In the genomic region with DNA sequence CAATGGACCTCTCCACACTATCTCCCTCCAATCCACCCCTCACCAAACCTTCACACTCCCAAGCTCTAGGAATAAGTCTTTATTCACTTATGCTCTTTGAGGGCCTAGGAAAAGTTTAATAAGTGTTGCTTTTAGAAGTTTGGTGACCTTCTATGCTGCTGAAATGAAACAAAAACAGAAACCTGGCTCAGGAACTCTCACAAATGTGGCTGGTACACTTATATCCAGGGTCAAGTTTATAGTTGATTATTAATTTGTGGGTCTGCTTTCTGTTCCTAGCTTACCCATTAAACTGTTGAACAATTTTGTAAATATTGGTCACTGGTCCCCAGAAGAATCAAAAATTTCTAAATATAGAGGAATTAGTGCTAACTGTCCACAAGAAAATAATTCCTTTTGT, we compare ENCODE assay signal across 13 cellular contexts. TPM values are rescaled to one million over a fixed set of nuclear protein-coding genes. Genes with fewer than 3 reads are reported as not detected.
DNase-seq lines count a peak whose midpoint lies in the region; ATAC-seq and TF ChIP-seq lines count a peak whose summit lies in the region.
"Had no signal": no experiment of that assay in that cellular context is flagged by ENCODE, and none has a peak within 500 bp of the region (broad histone marks: within the 10 kb centered on the region; RNA-seq: fewer than 3 reads in every experiment).

No MANE protein-coding gene starts in this region.

- peak overlapping the region; percentile 13; the same call in 1 of the 2 replicates for H3K4me3 ChIP-seq in Karpas-422 (ENCODE audit: low read length)
- H3K4me3 ChIP-seq: BLaER1, right atrium auricular region had no signal

- CTCF ChIA-PET in CD4-positive, alpha-beta T cell (lab: Charles Lee), result no interaction called here
- CTCF ChIA-PET in RWPE1 (lab: Yijun Ruan, JAX), result no interaction called here

- ATAC-seq in CD4-positive, alpha-beta T cell (ENCODE audit: poor library complexity), result no peak
- ATAC-seq in GM18909 (IDR thresholded peaks at IDR 0.05; ENCODE audit: poor library complexity, unreplicated experiment), result peak; percentile 92
- ATAC-seq in HG02763 (IDR thresholded peaks at IDR 0.05; ENCODE audit: unreplicated experiment), result peak; percentile 78

- in situ Hi-C loops in G401 (cut with HindIII; ENCODE audit: low sequenced_read_pairs), result no loop called here

- peaks cover 43% of the 10 kb centered on the region for H3K4me1 ChIP-seq in Karpas-422 (ENCODE audit: low read length)
- H3K4me1 ChIP-seq: BLaER1, right atrium auricular region had no signal

- no peaks in the 10 kb centered on the region for H3K9me2 ChIP-seq in Karpas-422 (replicated peaks; ENCODE audit: insufficient read depth, low read length)

- peak overlapping the region; percentile 19 for H3K27ac ChIP-seq in CD4-positive, alpha-beta T cell (ENCODE audit: low read depth, low read length)
- H3K27ac ChIP-seq in Karpas-422 (ENCODE audit: low read length), result peak overlapping the region; percentile 57
- no peak overlapping the region for H3K27ac ChIP-seq in RWPE1
- H3K27ac ChIP-seq: BLaER1, right atrium auricular region had no signal

- intact Hi-C loops in CD4-positive, alpha-beta T cell (cut with DNase I, micrococcal nuclease), result loop anchor here in 1 of 2 experiments (5.0 kb wide), 1 partner anchor 32 kb away; no protein-coding TSS in a partner anchor

- H3K36me3 ChIP-seq in Karpas-422 (ENCODE audit: insufficient read depth, low read length), result peaks cover 5% of the 10 kb centered on the region; the same call in 1 of the 2 replicates
- H3K36me3 ChIP-seq: BLaER1, right atrium auricular region had no signal

- TF ChIP-seq CTCF in CD4-positive, alpha-beta T cell (IDR thresholded peaks at IDR 0.05), result no peak
- TF ChIP-seq CTCF in RWPE1 (conservative IDR thresholded peaks at IDR 0.05; ENCODE audit: low read depth) (no peak), progenitor cell of endocrine pancreas (IDR thresholded peaks at IDR 0.05; ENCODE audit: unreplicated experiment) (no peak)

- H3K27me3 Mint-ChIP-seq in CD4-positive, alpha-beta T cell, result no peaks in the 10 kb centered on the region
- peaks cover 7% of the 10 kb centered on the region for H3K27me3 Mint-ChIP-seq in progenitor cell of endocrine pancreas

- DNase-seq in CD4-positive, alpha-beta T cell, result no peak
- DNase-seq in Karpas-422 (no peak), RWPE1 (ENCODE audit: low spot score) (no peak), G401 (ENCODE audit: low spot score) (no peak), NCI-H526 treated with DMSO at 0.1 percent for 48 hours (lab: John Stamatoyannopoulos, UW) (no peak), progenitor cell of endocrine pancreas (ENCODE audit: low spot score, unreplicated experiment) (no peak)
- DNase-seq: endodermal cell, MV-4-11, Right ventricle myocardium superior had no signal

- no peaks in the 10 kb centered on the region for H4K20me1 ChIP-seq in Karpas-422 (ENCODE audit: insufficient read depth, low read depth, low read length)
- H4K20me1 ChIP-seq: BLaER1 had no signal

- H3K4me1 Mint-ChIP-seq in CD4-positive, alpha-beta T cell (ENCODE audit: low read depth), result peaks cover 74% of the 10 kb centered on the region
- H3K4me1 Mint-ChIP-seq in progenitor cell of endocrine pancreas (ENCODE audit: low read depth), result no peaks in the 10 kb centered on the region

- peak overlapping the region; percentile 94 for H3K27ac Mint-ChIP-seq in CD4-positive, alpha-beta T cell
- no peak overlapping the region for H3K27ac Mint-ChIP-seq in progenitor cell of endocrine pancreas
- H3K27ac Mint-ChIP-seq: endodermal cell had no signal

- H3K79me2 ChIP-seq in Karpas-422 (ENCODE audit: low read length), result peaks cover 47% of the 10 kb centered on the region

- H3K36me3 Mint-ChIP-seq in CD4-positive, alpha-beta T cell (ENCODE audit: low read depth), result no peaks in the 10 kb centered on the region
- H3K36me3 Mint-ChIP-seq in progenitor cell of endocrine pancreas (ENCODE audit: insufficient read depth), result no peaks in the 10 kb centered on the region

- peak overlapping the region; percentile 12 for H3K4me3 Mint-ChIP-seq in CD4-positive, alpha-beta T cell
- H3K4me3 Mint-ChIP-seq in progenitor cell of endocrine pancreas (ENCODE audit: low read depth), result no peak overlapping the region
- H3K4me3 Mint-ChIP-seq: endodermal cell had no signal

- peak overlapping the region; percentile 39 for H3K4me2 ChIP-seq in Karpas-422 (ENCODE audit: low read depth, low read length, poor library complexity, severe bottlenecking)
- H3K4me2 ChIP-seq: BLaER1 had no signal

- no peak overlapping the region for H3K9ac ChIP-seq in Karpas-422 (ENCODE audit: low read length)
- H3K9ac ChIP-seq: BLaER1 had no signal

- no peaks in the 10 kb centered on the region for H3K9me3 Mint-ChIP-seq in CD4-positive, alpha-beta T cell
- no peaks in the 10 kb centered on the region for H3K9me3 Mint-ChIP-seq in progenitor cell of endocrine pancreas (ENCODE audit: low read depth)
- H3K9me3 Mint-ChIP-seq: endodermal cell had no signal

- peak overlapping the region; percentile 10; the same call in 1 of the 2 replicates for H2AFZ ChIP-seq in Karpas-422 (ENCODE audit: low read length)

- no peaks in the 10 kb centered on the region for H3K9me3 ChIP-seq in CD4-positive, alpha-beta T cell (ENCODE audit: control insufficient read depth, low read length)
- no peaks in the 10 kb centered on the region for H3K9me3 ChIP-seq in Karpas-422 (ENCODE audit: low read length)
- H3K9me3 ChIP-seq: BLaER1, right atrium auricular region had no signal

- no peaks in the 10 kb centered on the region for H3K27me3 ChIP-seq in CD4-positive, alpha-beta T cell (ENCODE audit: control insufficient read depth, insufficient read depth, low read length)
- H3K27me3 ChIP-seq in Karpas-422 (ENCODE audit: low read length), result no peaks in the 10 kb centered on the region
- H3K27me3 ChIP-seq: BLaER1, right atrium auricular region had no signal

- POLR2A ChIA-PET in CD4-positive, alpha-beta T cell (lab: Charles Lee), result interaction anchor here (1.3 to 5.5 kb wide), 2 partner anchors 15 to 148 kb away, joined by 3 to 58 read pairs; a partner anchor contains a TSS
- POLR2A ChIA-PET in RWPE1 (lab: Yijun Ruan, JAX; ENCODE audit: low non-redundant PET), result no interaction called here

RNA-seq across cellular contexts. Expression of a gene that starts 14.2 kb away (rescaled TPM):
- 100 to 1,000 TPM; 170 to 186 TPM for total RNA-seq in CD4-positive, alpha-beta T cell
- total RNA-seq in Karpas-422 (2014; rRNA removed; shearing (Covaris generic); ENCODE audit: low replicate concordance), result 120 and 153 TPM in 2 replicates
- total RNA-seq in G401 (2014; rRNA removed; shearing (Covaris generic)), result not detected in 2 replicates
- total RNA-seq in progenitor cell of endocrine pancreas, result 4.0 and 6.0 TPM in 2 replicates

Comparison
In these comparisons a context has a peak if more than half of its experiments do, and no peak if none do; other contexts are left out.
1. RNA of a gene that starts 14.2 kb away (total RNA-seq): 170 to 186 TPM in CD4-positive, alpha-beta T cell and 120 to 153 TPM in Karpas-422; 4.0 to 6.0 TPM in progenitor cell of endocrine pancreas and not detected in G401; every median in the first group is over 10 times any median in the second.